Comparison of ENCODE assay signal across 33 cellular contexts in genomic region chr1:4596486-4596885, GRCh38. TPM values are rescaled to one million over a fixed set of nuclear protein-coding genes. Genes with fewer than 3 reads are reported as not detected.
"Had no signal": no experiment of that assay in that cellular context is flagged by ENCODE, and none has a peak within 500 bp of the region (broad histone marks: within the 10 kb centered on the region; RNA-seq: fewer than 3 reads in every experiment).

No MANE protein-coding gene starts in this region.

- H3K27me3 ChIP-seq: MG63 had no signal

- H3K4me2 ChIP-seq: PC-9 had no signal

- H3K9me3 ChIP-seq: MG63 had no signal

- ATAC-seq: activated CD8-positive, alpha-beta T cell treated with anti-CD3 and anti-CD28 coated beads for 36 hours; activated naive CD8-positive, alpha-beta T cell treated with anti-CD3 and anti-CD28 coated beads, Interleukin-2, amount 50 U/mL, for 24 hours; activated T-cell treated with anti-CD3 and anti-CD28 coated beads, Interleukin-2, amount 50 U/mL, for 4 hours had no signal

- H3K36me3 ChIP-seq: MG63, WERI-Rb-1 had no signal

- H3K27ac ChIP-seq: PC-9, RWPE1, WERI-Rb-1 had no signal

- H3K4me3 ChIP-seq: MG63, PC-9 had no signal

- DNase-seq: activated CD4-positive, alpha-beta T cell treated with anti-CD3 and anti-CD28 coated beads for 1 hour; activated CD4-positive, alpha-beta T cell treated with anti-CD3 and anti-CD28 coated beads for 48 hours; activated CD4-positive, alpha-beta T cell treated with anti-CD3 and anti-CD28 coated beads, Interleukin-2, amount 50 U/mL, for 4 hours; activated CD4-positive, CD25-positive, alpha-beta regulatory T cell; activated CD8-positive, alpha-beta T cell treated with anti-CD3 and anti-CD28 coated beads for 36 hours; activated effector memory CD4-positive, alpha-beta T cell treated with Interleukin-2 at 50 U/mL for 16 hours; activated naive CD4-positive, alpha-beta T cell treated with anti-CD3 and anti-CD28 coated beads, Interleukin-2, amount 10 ng/mL, durations not matched to agents 7 days and 5 days; activated naive CD8-positive, alpha-beta T cell treated with anti-CD3 and anti-CD28 coated beads, Interleukin-2, amount 50 U/mL, for 24 hours; activated T-cell treated with anti-CD3 and anti-CD28 coated beads for 4 hours; activated T-cell treated with anti-CD3 and anti-CD28 coated beads, Interleukin-2, amount 50 U/mL, for 4 hours; anterior cingulate cortex; caudate nucleus; Kasumi-1; KBM-7; MG63; NCI-H1048; NCI-H1105 treated with DMSO at 0.1 percent for 48 hours; NCI-H1436; NCI-H1694; NCI-H1930; NCI-H2081 treated with DMSO at 0.1 percent for 48 hours; NCI-H345; NCI-H524 treated with DMSO at 0.1 percent for 48 hours; PC-9; Right ventricle myocardium superior; SW 1271; T-helper 1 cell; T-helper 2 cell; T-helper 9 cell; WERI-Rb-1 had no signal

RNA-seq across cellular contexts. Expression of gene AJAP1, which starts 57.9 kb away (rescaled TPM):
- total RNA-seq: NCI-H460, OCI-LY7, PC-9 had no signal
